In the genomic region with DNA sequence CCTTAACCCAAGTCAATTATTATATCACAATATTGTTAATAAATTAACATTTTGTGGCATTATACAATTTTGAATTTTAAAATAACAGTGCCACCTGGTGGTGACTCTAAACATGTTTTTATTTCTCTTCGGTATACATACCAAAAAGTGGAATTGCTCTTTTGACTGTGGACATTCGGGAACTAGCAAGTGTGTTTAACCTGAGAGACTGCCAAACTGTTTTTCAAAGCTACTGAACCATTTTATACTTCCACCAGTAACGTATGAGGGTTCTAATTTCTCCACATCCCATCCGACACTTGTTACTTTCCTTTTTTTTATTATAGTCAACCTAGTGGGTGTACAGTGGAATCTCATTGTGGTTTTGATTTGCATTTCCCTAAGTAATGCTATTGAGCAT, we compare ENCODE assay signal across 9 cellular contexts. TPM values are rescaled to one million over a fixed set of nuclear protein-coding genes. Genes with fewer than 3 reads are reported as not detected.
A peak's percentile ranks its signal among the peaks of the same experiment; 100 is the strongest.
DNase-seq lines count a peak whose midpoint lies in the region; ATAC-seq, FAIRE-seq and TF ChIP-seq lines count a peak whose summit lies in the region.
"Had no signal": no experiment of that assay in that cellular context is flagged by ENCODE, and none has a peak within 500 bp of the region (broad histone marks: within the 10 kb centered on the region; RNA-seq: fewer than 3 reads in every experiment).

No MANE protein-coding gene starts in this region.

- no peak overlapping the region for H2AFZ ChIP-seq in endothelial cell of umbilical vein (ENCODE audit: low read depth, low read length)

- BruUV-seq in endothelial cell of umbilical vein (replicated peaks; lab: Mats Ljungman, UMichigan), result no TSS peak

- no peaks in the 10 kb centered on the region for H3K9me3 ChIP-seq in HEK293 (ENCODE audit: control insufficient read depth, insufficient read depth, low read depth, low read length)
- H3K9me3 ChIP-seq in endothelial cell of umbilical vein (replicated peaks; ENCODE audit: control insufficient read depth, insufficient read depth, low read length), result no peaks in the 10 kb centered on the region
- H3K9me3 ChIP-seq in neutrophil, result no peaks in the 10 kb centered on the region

- H3K9me3 Mint-ChIP-seq in CD14-positive monocyte, result peaks cover 2 to 11% (median 9%) of the 10 kb centered on the region in 7 donors
- H3K9me3 Mint-ChIP-seq in activated T-helper 2 cell treated with anti-CD3 and anti-CD28 coated beads, Interferon-gamma antibody, Interleukin-2, Interleukin-4, amounts not matched to agents 10 μg/mL and 5 μg/mL and 100 μg/mL, durations not matched to agents 14 hours and 24 hours and 36 hours, result peaks cover 8% of the 10 kb centered on the region

- no peaks in the 10 kb centered on the region for H3K9me1 ChIP-seq in endothelial cell of umbilical vein (replicated peaks; ENCODE audit: control insufficient read depth, extremely low read depth, insufficient read depth, low read length)

- no peaks in the 10 kb centered on the region for H4K20me1 ChIP-seq in endothelial cell of umbilical vein (replicated peaks; ENCODE audit: control insufficient read depth, extremely low read depth, insufficient read depth, low read length)

- intact Hi-C loops in CD14-positive monocyte (cut with micrococcal nuclease), result loop anchor here (5.0 to 10.0 kb wide), 2 partner anchors 264 to 607 kb away; no protein-coding TSS in a partner anchor
- intact Hi-C loops in endothelial cell of umbilical vein (cut with micrococcal nuclease), result loop anchor here (1.0 to 10.0 kb wide), 4 partner anchors 249 to 767 kb away; partner anchors contain the start of gene PTGR1
- intact Hi-C loops in activated T-helper 2 cell treated with anti-CD3 and anti-CD28 coated beads, Interferon-gamma antibody, Interleukin-2, Interleukin-4, amounts not matched to agents 10 μg/mL and 5 μg/mL and 100 μg/mL, durations not matched to agents 14 hours and 24 hours and 36 hours (cut with micrococcal nuclease), result loop anchor here (1.0 to 5.0 kb wide), 4 partner anchors 27 to 599 kb away; no protein-coding TSS in a partner anchor

- peaks cover 3% of the 10 kb centered on the region for H3K4me1 Mint-ChIP-seq in CD14-positive monocyte
- peaks cover 10% of the 10 kb centered on the region for H3K4me1 Mint-ChIP-seq in activated T-helper 2 cell treated with anti-CD3 and anti-CD28 coated beads, Interferon-gamma antibody, Interleukin-2, Interleukin-4, amounts not matched to agents 10 μg/mL and 5 μg/mL and 100 μg/mL, durations not matched to agents 14 hours and 24 hours and 36 hours (ENCODE audit: low read depth)

- peak overlapping the region in 1 of 2 donors; percentile 51 for H3K4me3 Mint-ChIP-seq in CD14-positive monocyte
- H3K4me3 Mint-ChIP-seq in activated T-helper 2 cell treated with anti-CD3 and anti-CD28 coated beads, Interferon-gamma antibody, Interleukin-2, Interleukin-4, amounts not matched to agents 10 μg/mL and 5 μg/mL and 100 μg/mL, durations not matched to agents 14 hours and 24 hours and 36 hours (ENCODE audit: low read depth), result no peak overlapping the region
- H3K4me3 Mint-ChIP-seq: stimulated activated naive CD8-positive, alpha-beta T cell treated with anti-CD3 and anti-CD28 coated beads, Interleukin-15, Interleukin-2, amounts not matched to agents 100 ng/mL and 50 ng/mL, for 24 hours had no signal

- peaks cover 2 to 9% (median 3%) of the 10 kb centered on the region in 3 donors for H3K27me3 Mint-ChIP-seq in CD14-positive monocyte (ENCODE audit: low read depth in 3 of 3)
- peaks cover 8% of the 10 kb centered on the region for H3K27me3 Mint-ChIP-seq in activated T-helper 2 cell treated with anti-CD3 and anti-CD28 coated beads, Interferon-gamma antibody, Interleukin-2, Interleukin-4, amounts not matched to agents 10 μg/mL and 5 μg/mL and 100 μg/mL, durations not matched to agents 14 hours and 24 hours and 36 hours (ENCODE audit: low read depth)

- TF ChIP-seq CTCF in CD14-positive monocyte (IDR thresholded peaks at IDR 0.05), result peak; percentile 66
- TF ChIP-seq CTCF in HEK293 (tag by site-specific recombination; IDR thresholded peaks at IDR 0.05), result no peak
- TF ChIP-seq CTCF in endothelial cell of umbilical vein (IDR thresholded peaks at IDR 0.05; ENCODE audit: extremely low read depth in 1 of 2, insufficient read depth in 1 of 2, low read depth in 1 of 2, low read length in 2 of 2), result peak in 1 of 2 donors; percentile 10
- TF ChIP-seq CTCF in neutrophil (IDR thresholded peaks at IDR 0.05), result peak; percentile 62

- peak; percentile 66 for FAIRE-seq in endothelial cell of umbilical vein (lab: Jason Lieb, UNC)

- no peak overlapping the region for H3K4me2 ChIP-seq in endothelial cell of umbilical vein (ENCODE audit: insufficient read depth, low read length)

- POLR2A ChIA-PET in HEK293 (lab: Yijun Ruan, JAX), result interaction anchor here (1.5 to 2.2 kb wide), 2 partner anchors 18 to 28 kb away, joined by 5 to 10 read pairs; partner anchors contain the start of genes HSDL2 and PTBP3
- POLR2A ChIA-PET in endothelial cell of umbilical vein (lab: Charles Lee), result no interaction called here

- H3K27ac ChIP-seq in HEK293 (ENCODE audit: extremely low read depth, low read depth, low read length) (no peak overlapping the region), endothelial cell of umbilical vein (ENCODE audit: insufficient read depth, low read depth, low read length) (no peak overlapping the region), neutrophil (no peak overlapping the region)

- H3K36me3 ChIP-seq in HEK293 (ENCODE audit: control insufficient read depth in 2 of 2, insufficient read depth in 1 of 2, low read length in 2 of 2) (no peaks in the 10 kb centered on the region), endothelial cell of umbilical vein (ENCODE audit: control insufficient read depth in 2 of 2, extremely low read depth in 1 of 2, insufficient read depth in 2 of 2, low read length in 2 of 2) (no peaks in the 10 kb centered on the region), neutrophil (no peaks in the 10 kb centered on the region)

- TF ChIP-seq POLR2A in endothelial cell of umbilical vein (IDR thresholded peaks at IDR 0.05; ENCODE audit: low read depth, low read length), result no peak
- no peak for TF ChIP-seq POLR2A in GM18505 (IDR thresholded peaks at IDR 0.05; ENCODE audit: borderline replicate concordance, extremely low read depth, insufficient read depth, insufficient read length)

- CTCF ChIA-PET in HEK293 (lab: Yijun Ruan, JAX), result interaction anchor here (0.6 to 5.5 kb wide), 43 partner anchors 9 to 764 kb away, joined by 3 to 53 read pairs (median 4); partner anchors contain the start of genes HSDL2 and PTBP3
- CTCF ChIA-PET in endothelial cell of umbilical vein (lab: Charles Lee), result interaction anchor here (1.2 to 5.0 kb wide), 12 partner anchors 10 to 601 kb away, joined by 3 to 81 read pairs (median 12); no protein-coding TSS in a partner anchor

- H3K4me3 ChIP-seq in HEK293 (ENCODE audit: low read depth, low read length) (no peak overlapping the region), endothelial cell of umbilical vein (replicated peaks in 1 of 3; ENCODE audit: insufficient read depth in 1 of 3, low read depth in 1 of 3, low read length in 3 of 3) (no peak overlapping the region), neutrophil (ENCODE audit: low read depth in 1 of 2, low read length in 1 of 2) (no peak overlapping the region)

- dilution Hi-C loops in endothelial cell of umbilical vein (cut with MboI; ENCODE audit: extremely low pct_ligation_motif_present, low sequenced_read_pairs), result no loop called here

- H3K27ac Mint-ChIP-seq in CD14-positive monocyte, result no peak overlapping the region
- no peak overlapping the region for H3K27ac Mint-ChIP-seq in activated T-helper 2 cell treated with anti-CD3 and anti-CD28 coated beads, Interferon-gamma antibody, Interleukin-2, Interleukin-4, amounts not matched to agents 10 μg/mL and 5 μg/mL and 100 μg/mL, durations not matched to agents 14 hours and 24 hours and 36 hours
- H3K27ac Mint-ChIP-seq: stimulated activated naive CD8-positive, alpha-beta T cell treated with anti-CD3 and anti-CD28 coated beads, Interleukin-15, Interleukin-2, amounts not matched to agents 100 ng/mL and 50 ng/mL, for 24 hours had no signal

- H3K36me3 Mint-ChIP-seq in CD14-positive monocyte, result no peaks in the 10 kb centered on the region
- H3K36me3 Mint-ChIP-seq in activated T-helper 2 cell treated with anti-CD3 and anti-CD28 coated beads, Interferon-gamma antibody, Interleukin-2, Interleukin-4, amounts not matched to agents 10 μg/mL and 5 μg/mL and 100 μg/mL, durations not matched to agents 14 hours and 24 hours and 36 hours (ENCODE audit: low read depth), result no peaks in the 10 kb centered on the region

- no peak for DNase-seq in CD14-positive monocyte (ENCODE audit: low spot score)
- peak; percentile 12 for DNase-seq in OCI-M2 (lab: John Stamatoyannopoulos, UW; ENCODE audit: unreplicated experiment)
- DNase-seq in endothelial cell of umbilical vein (ENCODE audit: low read depth, low spot score), result peak; percentile 55
- DNase-seq in activated T-helper 2 cell treated with anti-CD3 and anti-CD28 coated beads, Interferon-gamma antibody, Interleukin-2, Interleukin-4, amounts not matched to agents 10 μg/mL and 5 μg/mL and 100 μg/mL, durations not matched to agents 14 hours and 24 hours and 36 hours (ENCODE audit: low spot score), result no peak

- no peaks in the 10 kb centered on the region for H3K79me2 ChIP-seq in endothelial cell of umbilical vein (ENCODE audit: control insufficient read depth, insufficient read depth, low read length)

- H3K27me3 ChIP-seq in endothelial cell of umbilical vein (ENCODE audit: control insufficient read depth in 2 of 2, insufficient read depth in 2 of 2, low read length in 2 of 2), result no peaks in the 10 kb centered on the region
- H3K27me3 ChIP-seq in neutrophil, result no peaks in the 10 kb centered on the region

- no peak overlapping the region for H3K9ac ChIP-seq in endothelial cell of umbilical vein (replicated peaks; ENCODE audit: extremely low read depth, insufficient read depth, low read length)

- ATAC-seq in GM18505 (IDR thresholded peaks at IDR 0.05; ENCODE audit: unreplicated experiment) (no peak), HG02571 (IDR thresholded peaks at IDR 0.05; ENCODE audit: unreplicated experiment) (no peak)

- H3K4me1 ChIP-seq in HEK293 (ENCODE audit: control insufficient read depth, insufficient read depth, low read length) (no peaks in the 10 kb centered on the region), endothelial cell of umbilical vein (ENCODE audit: control insufficient read depth, extremely low read depth, insufficient read depth, low read length) (peaks cover 4% of the 10 kb centered on the region), neutrophil (ENCODE audit: control insufficient read depth in 1 of 2, insufficient read depth in 1 of 2, low read depth in 1 of 2, low read length in 1 of 2) (peaks cover 0 to 5% of the 10 kb centered on the region in 2 experiments)

RNA-seq across cellular contexts. Expression of gene HSDL2, which starts 18.3 kb away (rescaled TPM):
- polyA plus RNA-seq in CD14-positive monocyte (10 to 100 TPM; 26.9 to 34.8 TPM), endothelial cell of umbilical vein (4.0 and 5.6 TPM in 2 replicates)
- total RNA-seq in endothelial cell of umbilical vein, result 15.6 and 22.1 TPM in 2 replicates
- 10.8 and 11.9 TPM in 2 replicates for polyA plus RNA-seq in endothelial cell of umbilical vein (2011; cell fraction: cytosol; rRNA removed)
- polyA plus RNA-seq in endothelial cell of umbilical vein (2011; cell fraction: nucleus; rRNA removed), result 9.5 and 11.1 TPM in 2 replicates
- 25.4 and 27.2 TPM in 2 replicates for polyA plus RNA-seq in endothelial cell of umbilical vein (2012)
- 18.9 and 25.1 TPM in 2 replicates for polyA minus RNA-seq in endothelial cell of umbilical vein
- 49.8 TPM for polyA minus RNA-seq in endothelial cell of umbilical vein (2011; cell fraction: cytosol; rRNA and poly(A)+ RNA removed)
- 6.1 and 6.9 TPM in 2 replicates for polyA minus RNA-seq in endothelial cell of umbilical vein (2011; cell fraction: nucleus; rRNA and poly(A)+ RNA removed)
- 20.4 and 21.8 TPM in 2 replicates for total RNA-seq in activated T-helper 2 cell treated with anti-CD3 and anti-CD28 coated beads, Interferon-gamma antibody, Interleukin-2, Interleukin-4, amounts not matched to agents 10 μg/mL and 5 μg/mL and 100 μg/mL, durations not matched to agents 14 hours and 24 hours and 36 hours

RNA-seq across cellular contexts. Expression of gene PTBP3, which starts 28.2 kb away (rescaled TPM):
- polyA plus RNA-seq in CD14-positive monocyte (10 to 100 TPM; 51.4 to 68.3 TPM), endothelial cell of umbilical vein (42.4 and 49.5 TPM in 2 replicates)
- total RNA-seq in endothelial cell of umbilical vein, result 73.2 and 75.0 TPM in 2 replicates
- 28.9 and 33.2 TPM in 2 replicates for polyA plus RNA-seq in endothelial cell of umbilical vein (2011; cell fraction: cytosol; rRNA removed)
- 29.8 and 35.3 TPM in 2 replicates for polyA plus RNA-seq in endothelial cell of umbilical vein (2011; cell fraction: nucleus; rRNA removed)
- 21.2 and 32.0 TPM in 2 replicates for polyA plus RNA-seq in endothelial cell of umbilical vein (2012)
- 87.6 and 106 TPM in 2 replicates for polyA minus RNA-seq in endothelial cell of umbilical vein
- polyA minus RNA-seq in endothelial cell of umbilical vein (2011; cell fraction: cytosol; rRNA and poly(A)+ RNA removed), result 23.7 TPM
- polyA minus RNA-seq in endothelial cell of umbilical vein (2011; cell fraction: nucleus; rRNA and poly(A)+ RNA removed), result 34.5 and 49.3 TPM in 2 replicates
- total RNA-seq in activated T-helper 2 cell treated with anti-CD3 and anti-CD28 coated beads, Interferon-gamma antibody, Interleukin-2, Interleukin-4, amounts not matched to agents 10 μg/mL and 5 μg/mL and 100 μg/mL, durations not matched to agents 14 hours and 24 hours and 36 hours, result 108 and 116 TPM in 2 replicates

Comparison
In these comparisons a context has a peak if more than half of its experiments do, and no peak if none do; other contexts are left out.
1. DNase-seq: peak in OCI-M2 (single experiment) and endothelial cell of umbilical vein (single experiment); none in CD14-positive monocyte (single experiment) and activated T-helper 2 cell treated with anti-CD3 and anti-CD28 coated beads, Interferon-gamma antibody, Interleukin-2, Interleukin-4, amounts not matched to agents 10 μg/mL and 5 μg/mL and 100 μg/mL, durations not matched to agents 14 hours and 24 hours and 36 hours (single experiment).